Comparison of ENCODE assay signal across 8 cellular contexts in the genomic region with DNA sequence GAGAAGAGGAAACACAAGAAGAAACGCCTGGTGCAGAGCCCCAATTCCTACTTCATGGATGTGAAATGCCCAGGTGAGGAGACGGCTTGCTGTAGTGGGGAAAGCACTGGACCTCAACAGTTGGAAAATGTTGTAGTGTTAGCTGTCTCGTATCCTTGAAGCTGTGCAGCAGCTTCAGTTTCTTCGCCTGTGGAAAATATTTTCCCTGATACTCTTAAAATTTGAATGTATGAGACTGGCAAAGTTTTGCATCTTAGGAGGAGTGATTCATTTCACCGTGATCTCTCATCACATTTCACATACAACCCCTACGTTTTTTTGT. TPM values are rescaled to one million over a fixed set of nuclear protein-coding genes. Genes with fewer than 3 reads are reported as not detected.
A peak's percentile ranks its signal among the peaks of the same experiment; 100 is the strongest.
DNase-seq lines count a peak whose midpoint lies in the region; ATAC-seq and TF ChIP-seq lines count a peak whose summit lies in the region.

No MANE protein-coding gene starts in this region.

- H3K36me3 ChIP-seq in OCI-LY7 (ENCODE audit: insufficient read depth, low read length) (peaks cover 54% of the 10 kb centered on the region), endocrine pancreas (ENCODE audit: control insufficient read depth, insufficient read depth, low read length) (no peaks in the 10 kb centered on the region)

- H3K4me3 ChIP-seq in OCI-LY7 (ENCODE audit: low read depth, low read length, poor library complexity, severe bottlenecking) (peak overlapping the region; percentile 81), endocrine pancreas (ENCODE audit: control insufficient read depth, insufficient read depth, low read length) (peak overlapping the region; percentile 98)

- peak overlapping the region; percentile 94 for H3K27ac ChIP-seq in C4-2B
- peak overlapping the region; percentile 62 for H3K27ac ChIP-seq in OCI-LY7 (ENCODE audit: low read depth, low read length, poor library complexity, severe bottlenecking)

- H3K4me3 Mint-ChIP-seq in neural crest cell = peak overlapping the region; percentile 98

- H3K4me2 ChIP-seq in OCI-LY7 (ENCODE audit: low read length) = peak overlapping the region; percentile 77

- CTCF ChIA-PET in OCI-LY7 (lab: Charles Lee; ENCODE audit: unreplicated experiment) = interaction anchor here (0.5 kb wide), 1 partner anchor 496 kb away, joined by 3 read pairs; no protein-coding TSS in a partner anchor

- H3K4me1 Mint-ChIP-seq in neural crest cell = peaks cover 40% of the 10 kb centered on the region

- H3K27me3 ChIP-seq in endocrine pancreas (ENCODE audit: control insufficient read depth, insufficient read depth, low read length) = no peaks in the 10 kb centered on the region

- H4K20me1 ChIP-seq in OCI-LY7 (ENCODE audit: insufficient read depth, low read length) = peaks cover 5% of the 10 kb centered on the region; the same call in 1 of the 2 replicates

- DNase-seq in OCI-LY7 (ENCODE audit: low spot score) (no peak), neural crest cell (ENCODE audit: low read depth, low spot score) (no peak), amygdala (lab: John Stamatoyannopoulos, UW) (no peak)
- no peak for DNase-seq in stimulated activated CD4-positive, alpha-beta T cell treated with anti-CD3 and anti-CD28 coated beads, Interleukin-4, amount 100 ng/mL, for 1 hour

- peaks cover 27% of the 10 kb centered on the region for H3K79me2 ChIP-seq in OCI-LY7 (ENCODE audit: insufficient read depth, low read depth, low read length)

- ATAC-seq in GM19397 (IDR thresholded peaks at IDR 0.05; ENCODE audit: unreplicated experiment) (no peak), GM21367 (IDR thresholded peaks at IDR 0.05; ENCODE audit: unreplicated experiment) (no peak)

- peak overlapping the region; percentile 99 for H3K9ac ChIP-seq in endocrine pancreas (ENCODE audit: control insufficient read depth, insufficient read depth, low read length)

- no peaks in the 10 kb centered on the region for H3K9me2 ChIP-seq in OCI-LY7 (ENCODE audit: insufficient read depth, low read length)

- H2AFZ ChIP-seq in OCI-LY7 (ENCODE audit: low read length) = no peak overlapping the region

- peak overlapping the region; percentile 99 for H3K27ac Mint-ChIP-seq in neural crest cell (ENCODE audit: unreplicated experiment)

- H3K9me3 ChIP-seq in OCI-LY7 (ENCODE audit: low read length) (no peaks in the 10 kb centered on the region; the same call in 1 of the 2 replicates), endocrine pancreas (ENCODE audit: control insufficient read depth, low read length) (no peaks in the 10 kb centered on the region)

- POLR2A ChIA-PET in OCI-LY7 (lab: Charles Lee) = interaction anchor here (0.7 to 1.4 kb wide), 6 partner anchors 13 to 185 kb away, joined by 3 to 6 read pairs (median 4); a partner anchor contains a TSS

- TF ChIP-seq CTCF in C4-2B (conservative IDR thresholded peaks at IDR 0.05) (no peak), OCI-LY7 (conservative IDR thresholded peaks at IDR 0.05; ENCODE audit: low read length) (no peak), neural crest cell (conservative IDR thresholded peaks at IDR 0.05) (no peak)

- BruUV-seq in OCI-LY7 (replicated peaks; lab: Mats Ljungman, UMichigan) = TSS peak; percentile 91

- H3K9me3 Mint-ChIP-seq in neural crest cell = peaks cover 4% of the 10 kb centered on the region

- peaks cover 28% of the 10 kb centered on the region for H3K36me3 Mint-ChIP-seq in neural crest cell (ENCODE audit: low read depth)

- H3K27me3 Mint-ChIP-seq in neural crest cell (ENCODE audit: low read depth) = no peaks in the 10 kb centered on the region

- H3K4me1 ChIP-seq in OCI-LY7 (ENCODE audit: insufficient read depth, low read length, poor library complexity, severe bottlenecking) = peaks cover 46% of the 10 kb centered on the region
- peaks cover 9% of the 10 kb centered on the region for H3K4me1 ChIP-seq in endocrine pancreas (ENCODE audit: control insufficient read depth, insufficient read depth, low read length)

- intact Hi-C loops in OCI-LY7 (cut with micrococcal nuclease; ENCODE audit: unreplicated experiment) = no loop called here

RNA-seq across cellular contexts. Expression of a gene that starts 0.6 kb away (rescaled TPM):
- 4,465 and 5,738 TPM in 2 replicates for total RNA-seq in OCI-LY7 (2014; rRNA removed; shearing (Covaris generic))
- total RNA-seq in OCI-LY7 (2022) (2,833 and 3,163 TPM in 2 replicates), neural crest cell (1,806 and 2,076 TPM in 2 replicates)

RNA-seq across cellular contexts. Expression of a gene that starts 5.0 kb away (rescaled TPM):
- total RNA-seq in OCI-LY7 (2014; rRNA removed; shearing (Covaris generic)) = 0.16 and 0.72 TPM in 2 replicates
- total RNA-seq in OCI-LY7 (2022) (0.89 and 1.3 TPM in 2 replicates), neural crest cell (90.9 and 91.5 TPM in 2 replicates)

RNA-seq across cellular contexts. Expression of a gene that starts 13.6 kb away (rescaled TPM):
- 169 and 178 TPM in 2 replicates for total RNA-seq in OCI-LY7 (2014; rRNA removed; shearing (Covaris generic))
- total RNA-seq in OCI-LY7 (2022) = 107 and 124 TPM in 2 replicates
- total RNA-seq in neural crest cell = 72.9 and 74.2 TPM in 2 replicates

RNA-seq across cellular contexts. Expression of a gene that starts 23.4 kb away (rescaled TPM):
- total RNA-seq in OCI-LY7 (2014; rRNA removed; shearing (Covaris generic)) = 17.0 and 17.4 TPM in 2 replicates
- total RNA-seq in OCI-LY7 (2022) = 28.2 and 32.0 TPM in 2 replicates
- total RNA-seq in neural crest cell = 18.2 and 20.0 TPM in 2 replicates

RNA-seq across cellular contexts. Expression of a gene that starts 27.8 kb away (rescaled TPM):
- 44.2 and 45.5 TPM in 2 replicates for total RNA-seq in OCI-LY7 (2014; rRNA removed; shearing (Covaris generic))
- total RNA-seq in OCI-LY7 (2022) (32.7 and 41.6 TPM in 2 replicates), neural crest cell (107 and 113 TPM in 2 replicates)

Comparison
In these comparisons a context has a peak if more than half of its experiments do, and no peak if none do; other contexts are left out.
1. RNA of a gene that starts 5.0 kb away (total RNA-seq): 90.9 to 91.5 TPM in neural crest cell; 0.16 to 1.3 TPM in OCI-LY7; every median in the first group is over 10 times any median in the second.